ENCODE assay signal across 8 cellular contexts in genomic region chr3:11509175-11510000, GRCh38.
DNase-seq lines count a peak whose midpoint lies in the region; ATAC-seq, FAIRE-seq and TF ChIP-seq lines count a peak whose summit lies in the region.

No MANE protein-coding gene starts in this region.

- no peak for FAIRE-seq in small intestine (lab: Jason Lieb, UNC)

- no peak overlapping the region for H3K4me3 Mint-ChIP-seq in naive thymus-derived CD8-positive, alpha-beta T cell
- no peak overlapping the region for H3K4me3 Mint-ChIP-seq in naive thymus-derived CD4-positive, alpha-beta T cell

- ATAC-seq in naive thymus-derived CD8-positive, alpha-beta T cell: no peak
- no peak for ATAC-seq in GM19455 (IDR thresholded peaks at IDR 0.05; ENCODE audit: unreplicated experiment)
- no peak for ATAC-seq in naive thymus-derived CD4-positive, alpha-beta T cell

- H3K27ac ChIP-seq in angular gyrus (ENCODE audit: low read depth, low read length) (peak overlapping the region; percentile 62), small intestine (ENCODE audit: low read depth in 1 of 2, low read length in 1 of 2) (peak overlapping the region in 1 of 2 donors; percentile 66)
- no peak overlapping the region for H3K27ac ChIP-seq in naive thymus-derived CD4-positive, alpha-beta T cell (ENCODE audit: low read depth, low read length)

- H3K36me3 ChIP-seq in small intestine (ENCODE audit: control insufficient read depth in 2 of 2, insufficient read depth in 2 of 2, low read length in 2 of 2): no peaks in the 10 kb centered on the region
- no peaks in the 10 kb centered on the region for H3K36me3 ChIP-seq in naive thymus-derived CD4-positive, alpha-beta T cell (ENCODE audit: control insufficient read depth in 2 of 3, insufficient read depth in 3 of 3, low read length in 3 of 3)

- POLR2A ChIA-PET in naive thymus-derived CD8-positive, alpha-beta T cell (lab: Charles Lee): no interaction called here
- POLR2A ChIA-PET in naive thymus-derived CD4-positive, alpha-beta T cell (lab: Charles Lee): no interaction called here

- intact Hi-C loops in naive thymus-derived CD4-positive, alpha-beta T cell (cut with micrococcal nuclease): no loop called here

- TF ChIP-seq CTCF in LNCaP clone FGC (IDR thresholded peaks at IDR 0.05; ENCODE audit: control insufficient read depth, extremely low read depth, insufficient read depth): no peak

- CTCF ChIA-PET in naive thymus-derived CD4-positive, alpha-beta T cell (lab: Charles Lee): interaction anchor here (0.6 to 0.7 kb wide), 2 partner anchors 150 to 179 kb away, joined by 3 read pairs; no protein-coding TSS in a partner anchor

- no peaks in the 10 kb centered on the region for H3K27me3 Mint-ChIP-seq in naive thymus-derived CD8-positive, alpha-beta T cell
- no peaks in the 10 kb centered on the region for H3K27me3 Mint-ChIP-seq in naive thymus-derived CD4-positive, alpha-beta T cell

- H3K9me3 ChIP-seq in small intestine (ENCODE audit: control insufficient read depth, low read depth): no peaks in the 10 kb centered on the region
- H3K9me3 ChIP-seq in naive thymus-derived CD4-positive, alpha-beta T cell (ENCODE audit: control insufficient read depth in 2 of 3, low read length in 3 of 3): no peaks in the 10 kb centered on the region

- H3K9me3 Mint-ChIP-seq in naive thymus-derived CD8-positive, alpha-beta T cell: no peaks in the 10 kb centered on the region
- peaks cover 0 to 2% (median 0%) of the 10 kb centered on the region in 11 donors for H3K9me3 Mint-ChIP-seq in naive thymus-derived CD4-positive, alpha-beta T cell

- H3K27ac Mint-ChIP-seq in naive thymus-derived CD8-positive, alpha-beta T cell: no peak overlapping the region
- H3K27ac Mint-ChIP-seq in naive thymus-derived CD4-positive, alpha-beta T cell: peak overlapping the region in 1 of 9 donors; percentile 3

- H3K36me3 Mint-ChIP-seq in naive thymus-derived CD8-positive, alpha-beta T cell: peaks cover 0 to 15% (median 4%) of the 10 kb centered on the region in 3 donors
- peaks cover 0 to 32% (median 14%) of the 10 kb centered on the region in 5 donors for H3K36me3 Mint-ChIP-seq in naive thymus-derived CD4-positive, alpha-beta T cell

- peaks cover under 1 to 16% (median 3%) of the 10 kb centered on the region in 4 donors for H3K4me1 Mint-ChIP-seq in naive thymus-derived CD8-positive, alpha-beta T cell
- peaks cover 2 to 12% (median 6%) of the 10 kb centered on the region in 7 donors for H3K4me1 Mint-ChIP-seq in naive thymus-derived CD4-positive, alpha-beta T cell

- H3K27me3 ChIP-seq in small intestine (ENCODE audit: control insufficient read depth in 2 of 2, insufficient read depth in 2 of 2, low read length in 2 of 2): no peaks in the 10 kb centered on the region
- H3K27me3 ChIP-seq in naive thymus-derived CD4-positive, alpha-beta T cell (ENCODE audit: control insufficient read depth in 2 of 2, insufficient read depth in 2 of 2, low read length in 2 of 2): no peaks in the 10 kb centered on the region

- H3K4me1 ChIP-seq in small intestine (ENCODE audit: control insufficient read depth in 2 of 2, insufficient read depth in 1 of 2, low read depth in 1 of 2, low read length in 1 of 2): peaks cover 2 to 6% of the 10 kb centered on the region in 2 donors
- no peaks in the 10 kb centered on the region for H3K4me1 ChIP-seq in naive thymus-derived CD4-positive, alpha-beta T cell (ENCODE audit: control insufficient read depth in 2 of 2, insufficient read depth in 2 of 2, low read length in 2 of 2)

- DNase-seq in AG08396 (ENCODE audit: low spot score): peak; percentile 86
- DNase-seq in LNCaP clone FGC (ENCODE audit: low read depth): peak; percentile 77
- peak; percentile 69 for DNase-seq in iPS-NIHi11 (ENCODE audit: low spot score)
- peak; percentile 55 for DNase-seq in small intestine
- DNase-seq in naive thymus-derived CD8-positive, alpha-beta T cell: no peak
- no peak for DNase-seq in naive thymus-derived CD4-positive, alpha-beta T cell

- 28 to 38% (median 31%) methylated on average over 9 of the region's 9 CpGs for WGBS in small intestine, 3 donors

- H3K4me3 ChIP-seq in LNCaP clone FGC (ENCODE audit: low read depth, low read length) (no peak overlapping the region), small intestine (ENCODE audit: low read depth in 1 of 2, low read length in 2 of 2) (no peak overlapping the region)
- H3K4me3 ChIP-seq in naive thymus-derived CD4-positive, alpha-beta T cell (ENCODE audit: low read length): no peak overlapping the region

Comparison
In these comparisons a context has a peak if more than half of its experiments do, and no peak if none do; other contexts are left out.
1. DNase-seq: peak in AG08396 (single experiment), LNCaP clone FGC (single experiment), iPS-NIHi11 (single experiment) and small intestine (single experiment); none in naive thymus-derived CD8-positive, alpha-beta T cell (0 of 10) and naive thymus-derived CD4-positive, alpha-beta T cell (0 of 9).